10 cellular contexts compared by ENCODE assay signal in genomic region chr13:20993661-20994440, GRCh38.
DNase-seq lines count a peak whose midpoint lies in the region; ATAC-seq and TF ChIP-seq lines count a peak whose summit lies in the region.
"Had no signal": no experiment of that assay in that cellular context is flagged by ENCODE, and none has a peak within 500 bp of the region (broad histone marks: within the 10 kb centered on the region; RNA-seq: fewer than 3 reads in every experiment).

No MANE protein-coding gene starts in this region.

- H2AK5ac ChIP-seq in mesendoderm (ENCODE audit: low read length), result no peak overlapping the region

- no peaks in the 10 kb centered on the region for H3K9me3 ChIP-seq in fibroblast of lung (ENCODE audit: control insufficient read depth, insufficient read depth, low read depth, low read length)
- H3K9me3 ChIP-seq in suprapubic skin, result no peaks in the 10 kb centered on the region
- H3K9me3 ChIP-seq: adrenal gland had no signal

- DNase-seq in HL-60 (ENCODE audit: low read depth in 1 of 2, low spot score in 1 of 2), result peak; percentile 94 to 99
- peak; percentile 66 to 96 for DNase-seq in fibroblast of lung (ENCODE audit: low read depth in 2 of 2)
- DNase-seq in suprapubic skin (ENCODE audit: low spot score in 2 of 2), result peak in 1 of 2 donors; percentile 40
- no peak for DNase-seq in SHP77 (lab: John Stamatoyannopoulos, UW)
- DNase-seq in mesendoderm, result no peak
- DNase-seq in HuH-7.5 (ENCODE audit: low spot score), result no peak
- DNase-seq: activated CD8-positive, alpha-beta memory T cell treated with anti-CD3 and anti-CD28 coated beads for 24 hours; NCI-H1105 treated with DMSO at 0.1 percent for 48 hours had no signal

- no peaks in the 10 kb centered on the region for H3K27me3 ChIP-seq in HL-60 (ENCODE audit: insufficient read depth, poor library complexity, severe bottlenecking)
- no peaks in the 10 kb centered on the region for H3K27me3 ChIP-seq in fibroblast of lung (ENCODE audit: control insufficient read depth, insufficient read depth, low read length)
- no peaks in the 10 kb centered on the region for H3K27me3 ChIP-seq in suprapubic skin
- H3K27me3 ChIP-seq in mesendoderm (ENCODE audit: insufficient read depth, low read length, poor library complexity), result no peaks in the 10 kb centered on the region
- H3K27me3 ChIP-seq: adrenal gland had no signal

- no peak overlapping the region for H3K4ac ChIP-seq in mesendoderm (ENCODE audit: low read depth, low read length)

- no peak overlapping the region for H2BK15ac ChIP-seq in mesendoderm (replicated peaks; ENCODE audit: low read depth)

- no peak overlapping the region for H4K8ac ChIP-seq in mesendoderm (ENCODE audit: low read depth, low read length)

- TF ChIP-seq CTCF in HL-60 (IDR thresholded peaks at IDR 0.05; ENCODE audit: insufficient read depth, low read length) (no peak), fibroblast of lung (conservative IDR thresholded peaks at IDR 0.05 in 1 of 2, IDR thresholded peaks at IDR 0.05 in 1 of 2; ENCODE audit: low read depth in 1 of 2, low read length in 2 of 2) (no peak), suprapubic skin (IDR thresholded peaks at IDR 0.05) (no peak)

- no peak overlapping the region for H3K23ac ChIP-seq in mesendoderm (ENCODE audit: low read length)

- ATAC-seq in SK-N-SH treated with all-trans-retinoic acid at 6 μM for 48 hours, result peak; percentile 39; the same call in 2 of the 3 replicates

- H3K4me2 ChIP-seq in fibroblast of lung (ENCODE audit: extremely low read depth, insufficient read depth, low read length), result no peak overlapping the region
- no peak overlapping the region for H3K4me2 ChIP-seq in mesendoderm (ENCODE audit: low read length)

- H3K4me3 ChIP-seq in HL-60 (replicated peaks; ENCODE audit: insufficient read depth, low read length) (no peak overlapping the region), fibroblast of lung (replicated peaks in 1 of 4; ENCODE audit: control extremely low read depth in 1 of 4, insufficient read depth in 1 of 4, low read depth in 3 of 4, low read length in 4 of 4) (no peak overlapping the region), suprapubic skin (no peak overlapping the region), mesendoderm (ENCODE audit: low read length) (no peak overlapping the region)
- H3K4me3 ChIP-seq: adrenal gland had no signal

- TF ChIP-seq EP300 in suprapubic skin (IDR thresholded peaks at IDR 0.05), result no peak

- no peak overlapping the region for H3K9ac ChIP-seq in fibroblast of lung (ENCODE audit: insufficient read depth, low read length)
- no peak overlapping the region for H3K9ac ChIP-seq in mesendoderm (ENCODE audit: low read length)

- no peak for TF ChIP-seq POLR2A in suprapubic skin (IDR thresholded peaks at IDR 0.05)

- H3K18ac ChIP-seq in mesendoderm (ENCODE audit: low read length), result no peak overlapping the region

- peaks cover 28% of the 10 kb centered on the region for H3K79me1 ChIP-seq in mesendoderm (ENCODE audit: low read length)

- H2BK5ac ChIP-seq in mesendoderm (ENCODE audit: low read length), result no peak overlapping the region

- H3K27ac ChIP-seq in HL-60 (replicated peaks) (peak overlapping the region; percentile 80), fibroblast of lung (ENCODE audit: insufficient read depth, low read length) (no peak overlapping the region), suprapubic skin (peak overlapping the region; percentile 21), mesendoderm (ENCODE audit: low read depth, low read length) (no peak overlapping the region)
- H3K27ac ChIP-seq: adrenal gland had no signal

- peaks cover 20% of the 10 kb centered on the region for H3K4me1 ChIP-seq in fibroblast of lung (ENCODE audit: control insufficient read depth, extremely low read depth, insufficient read depth, low read length)
- H3K4me1 ChIP-seq in suprapubic skin, result peaks cover 25% of the 10 kb centered on the region
- H3K4me1 ChIP-seq in mesendoderm (ENCODE audit: control insufficient read depth, low read depth, low read length), result no peaks in the 10 kb centered on the region
- H3K4me1 ChIP-seq: adrenal gland had no signal

- no peak overlapping the region for H2BK120ac ChIP-seq in mesendoderm (ENCODE audit: low read depth, low read length)

- peaks cover 3% of the 10 kb centered on the region for H4K20me1 ChIP-seq in fibroblast of lung (ENCODE audit: control insufficient read depth, extremely low read depth, insufficient read depth, low read length)

- H3K36me3 ChIP-seq in fibroblast of lung (ENCODE audit: control insufficient read depth, insufficient read depth, low read length), result peaks cover 21% of the 10 kb centered on the region
- H3K36me3 ChIP-seq in suprapubic skin, result peaks cover 27% of the 10 kb centered on the region
- H3K36me3 ChIP-seq in mesendoderm (ENCODE audit: control insufficient read depth, insufficient read depth, low read length), result peaks cover 7% of the 10 kb centered on the region

- H3K79me2 ChIP-seq in fibroblast of lung (ENCODE audit: control insufficient read depth, insufficient read depth, low read length) (peaks cover 62% of the 10 kb centered on the region), mesendoderm (ENCODE audit: control insufficient read depth, insufficient read depth, low read length) (peaks cover 11% of the 10 kb centered on the region)

- no peak overlapping the region for H2AFZ ChIP-seq in fibroblast of lung (ENCODE audit: low read length)

- no peak overlapping the region for H3K56ac ChIP-seq in mesendoderm (ENCODE audit: low read length)

- H4K5ac ChIP-seq in mesendoderm (ENCODE audit: low read length), result no peak overlapping the region

- 71% methylated on average over 13 of the region's 13 CpGs for WGBS in suprapubic skin
- no CpG with 5 or more reads among the region's 13 CpGs for WGBS in mesendoderm (ENCODE audit: extremely low coverage, insufficient coverage, low lambda C conversion rate)

TF ChIP-seq in SK-N-SH treated with all-trans-retinoic acid at 6 μM for 48 hours, 23 proteins besides CTCF, POLR2A, EP300 and RAD21:
- no peak for TF ChIP-seq ZNF70 (CRISPR knock-in tag; IDR thresholded peaks at IDR 0.05)

Comparison
In these comparisons a context has a peak if more than half of its experiments do, and no peak if none do; other contexts are left out.
1. DNase-seq: peak in HL-60 (2 of 2) and fibroblast of lung (2 of 2); none in SHP77 (0 of 2), mesendoderm (single experiment) and HuH-7.5 (single experiment).
2. H3K27ac ChIP-seq: peak in HL-60 (single experiment) and suprapubic skin (single experiment); none in fibroblast of lung (single experiment) and mesendoderm (single experiment).